Comparison of ENCODE assay signal across 2 cellular contexts in the genomic region with DNA sequence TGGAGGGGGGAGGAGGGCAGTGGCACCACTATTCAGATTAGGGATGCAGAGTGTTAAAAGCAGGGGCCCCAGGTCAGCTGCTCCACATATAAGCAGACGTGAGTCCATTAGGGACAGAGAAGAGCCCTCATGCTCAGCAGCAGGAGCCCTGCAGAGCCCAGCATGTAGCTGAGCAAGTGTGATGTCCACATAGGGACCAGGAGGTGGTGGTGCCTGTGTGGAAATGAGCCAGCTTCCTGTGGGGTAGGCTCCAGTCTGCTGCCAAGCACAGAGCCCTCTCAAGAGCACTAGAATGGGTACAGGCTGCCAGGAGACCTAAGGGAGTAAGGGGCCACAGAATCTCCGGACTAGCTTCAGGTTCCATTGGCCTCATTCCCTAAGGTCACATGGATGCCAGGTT.
TF ChIP-seq lines count a peak whose summit lies in the region.

No MANE protein-coding gene starts in this region.

TF ChIP-seq in H1, 55 proteins besides CTCF, POLR2A, EP300 and RAD21:
- TF ChIP-seq HDAC2 (IDR thresholded peaks at IDR 0.05; ENCODE audit: borderline replicate concordance in 1 of 2, low read depth in 2 of 2, low read length in 2 of 2): no peak
TF ChIP-seq in H1: peak in this region for 0.

TF ChIP-seq in SK-N-SH, 30 proteins besides CTCF, POLR2A, EP300 and RAD21:
- TF ChIP-seq, protein P1, sequence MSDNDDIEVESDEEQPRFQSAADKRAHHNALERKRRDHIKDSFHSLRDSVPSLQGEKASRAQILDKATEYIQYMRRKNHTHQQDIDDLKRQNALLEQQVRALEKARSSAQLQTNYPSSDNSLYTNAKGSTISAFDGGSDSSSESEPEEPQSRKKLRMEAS (IDR thresholded peaks at IDR 0.05; ENCODE audit: low read depth): no peak
- no peak for TF ChIP-seq RCOR1 (IDR thresholded peaks at IDR 0.05; ENCODE audit: low read length)
- TF ChIP-seq, protein P2, sequence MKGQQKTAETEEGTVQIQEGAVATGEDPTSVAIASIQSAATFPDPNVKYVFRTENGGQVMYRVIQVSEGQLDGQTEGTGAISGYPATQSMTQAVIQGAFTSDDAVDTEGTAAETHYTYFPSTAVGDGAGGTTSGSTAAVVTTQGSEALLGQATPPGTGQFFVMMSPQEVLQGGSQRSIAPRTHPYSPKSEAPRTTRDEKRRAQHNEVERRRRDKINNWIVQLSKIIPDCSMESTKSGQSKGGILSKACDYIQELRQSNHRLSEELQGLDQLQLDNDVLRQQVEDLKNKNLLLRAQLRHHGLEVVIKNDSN (IDR thresholded peaks at IDR 0.05; ENCODE audit: borderline replicate concordance, low read depth): no peak
- TF ChIP-seq YY1 (IDR thresholded peaks at IDR 0.05; ENCODE audit: low read depth): no peak
- TF ChIP-seq EZH2phosphoT487 (IDR thresholded peaks at IDR 0.05; ENCODE audit: borderline replicate concordance, low read depth): no peak
- no peak for TF ChIP-seq ELF1 (IDR thresholded peaks at IDR 0.05)
- TF ChIP-seq GATA2 (CRISPR knock-in tag; IDR thresholded peaks at IDR 0.05): no peak
- TF ChIP-seq, protein P3, sequence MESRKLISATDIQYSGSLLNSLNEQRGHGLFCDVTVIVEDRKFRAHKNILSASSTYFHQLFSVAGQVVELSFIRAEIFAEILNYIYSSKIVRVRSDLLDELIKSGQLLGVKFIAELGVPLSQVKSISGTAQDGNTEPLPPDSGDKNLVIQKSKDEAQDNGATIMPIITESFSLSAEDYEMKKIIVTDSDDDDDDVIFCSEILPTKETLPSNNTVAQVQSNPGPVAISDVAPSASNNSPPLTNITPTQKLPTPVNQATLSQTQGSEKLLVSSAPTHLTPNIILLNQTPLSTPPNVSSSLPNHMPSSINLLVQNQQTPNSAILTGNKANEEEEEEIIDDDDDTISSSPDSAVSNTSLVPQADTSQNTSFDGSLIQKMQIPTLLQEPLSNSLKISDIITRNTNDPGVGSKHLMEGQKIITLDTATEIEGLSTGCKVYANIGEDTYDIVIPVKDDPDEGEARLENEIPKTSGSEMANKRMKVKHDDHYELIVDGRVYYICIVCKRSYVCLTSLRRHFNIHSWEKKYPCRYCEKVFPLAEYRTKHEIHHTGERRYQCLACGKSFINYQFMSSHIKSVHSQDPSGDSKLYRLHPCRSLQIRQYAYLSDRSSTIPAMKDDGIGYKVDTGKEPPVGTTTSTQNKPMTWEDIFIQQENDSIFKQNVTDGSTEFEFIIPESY (IDR thresholded peaks at IDR 0.05; ENCODE audit: borderline replicate concordance, low read depth): no peak
- TF ChIP-seq TAF1 (IDR thresholded peaks at IDR 0.05; ENCODE audit: borderline replicate concordance, low read depth, low read length): no peak
- no peak for TF ChIP-seq POLR2AphosphoS5 (IDR thresholded peaks at IDR 0.05; ENCODE audit: low read depth, low read length)
- TF ChIP-seq TCF12 (IDR thresholded peaks at IDR 0.05): no peak
- no peak for TF ChIP-seq CHD2 (IDR thresholded peaks at IDR 0.05; ENCODE audit: low read length, partially characterized antibody)
- no peak for TF ChIP-seq MEF2A (IDR thresholded peaks at IDR 0.05; ENCODE audit: borderline replicate concordance, low read depth)
- TF ChIP-seq, protein P4, sequence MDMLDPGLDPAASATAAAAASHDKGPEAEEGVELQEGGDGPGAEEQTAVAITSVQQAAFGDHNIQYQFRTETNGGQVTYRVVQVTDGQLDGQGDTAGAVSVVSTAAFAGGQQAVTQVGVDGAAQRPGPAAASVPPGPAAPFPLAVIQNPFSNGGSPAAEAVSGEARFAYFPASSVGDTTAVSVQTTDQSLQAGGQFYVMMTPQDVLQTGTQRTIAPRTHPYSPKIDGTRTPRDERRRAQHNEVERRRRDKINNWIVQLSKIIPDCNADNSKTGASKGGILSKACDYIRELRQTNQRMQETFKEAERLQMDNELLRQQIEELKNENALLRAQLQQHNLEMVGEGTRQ (IDR thresholded peaks at IDR 0.05; ENCODE audit: borderline replicate concordance, low read depth, low read length): no peak
